11 cellular contexts compared by ENCODE assay signal in the genomic region with DNA sequence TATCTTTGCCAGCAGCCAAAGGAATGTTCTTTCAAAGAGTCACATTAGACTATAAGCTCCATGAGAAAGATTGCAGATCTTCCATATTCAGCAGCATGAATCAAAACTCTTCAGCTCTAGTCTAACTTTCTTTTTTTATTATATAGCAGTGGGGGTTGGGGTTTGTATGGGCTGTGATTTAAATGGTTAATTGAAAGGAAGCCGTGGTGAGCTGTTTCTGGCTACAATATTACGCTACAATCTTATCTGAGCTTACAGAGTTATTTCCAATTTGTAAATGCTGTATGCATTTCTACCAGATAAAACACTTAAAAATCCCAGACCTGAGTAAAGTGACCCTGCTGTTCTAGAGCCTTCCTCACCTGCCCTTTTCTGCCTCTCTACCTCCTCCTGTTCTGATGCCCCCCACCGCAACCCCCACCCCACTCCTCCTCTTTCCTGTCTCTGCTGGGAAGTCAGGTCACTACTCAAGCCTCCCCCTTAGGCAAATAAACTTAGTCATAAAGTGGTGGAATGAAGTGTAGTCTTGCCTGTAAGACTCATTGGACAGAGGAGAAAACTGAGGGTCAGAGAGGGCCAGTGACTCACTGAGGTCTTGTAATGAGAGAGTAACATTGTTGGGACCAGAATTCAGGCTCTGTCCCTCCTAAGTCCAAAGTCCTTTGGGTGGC.
DNase-seq lines count a peak whose midpoint lies in the region; ATAC-seq and TF ChIP-seq lines count a peak whose summit lies in the region.
"Had no signal": no experiment of that assay in that cellular context is flagged by ENCODE, and none has a peak within 500 bp of the region (broad histone marks: within the 10 kb centered on the region; RNA-seq: fewer than 3 reads in every experiment).

No MANE protein-coding gene starts in this region.

- intact Hi-C loops in left colon (cut with DNase I, micrococcal nuclease), result no loop called here

- peaks cover 93% of the 10 kb centered on the region for H3K27me3 ChIP-seq in WERI-Rb-1 (ENCODE audit: insufficient read depth, low read depth, severe bottlenecking)
- H3K27me3 ChIP-seq: tibial nerve had no signal

- H3K27me3 Mint-ChIP-seq in activated CD8-positive, alpha-beta memory T cell treated with anti-CD3 and anti-CD28 coated beads, Interleukin-2, amount 10 ng/mL, durations not matched to agents 7 days and 5 days, result no peaks in the 10 kb centered on the region
- H3K27me3 Mint-ChIP-seq in central memory CD8-positive, alpha-beta T cell, result no peaks in the 10 kb centered on the region

- TF ChIP-seq CTCF in WERI-Rb-1 (IDR thresholded peaks at IDR 0.05; ENCODE audit: low read depth, low read length), result no peak

- no peak overlapping the region for H3K27ac ChIP-seq in WERI-Rb-1
- H3K27ac ChIP-seq: tibial nerve had no signal

- H3K4me3 Mint-ChIP-seq in activated CD8-positive, alpha-beta memory T cell treated with anti-CD3 and anti-CD28 coated beads, Interleukin-2, amount 10 ng/mL, durations not matched to agents 7 days and 5 days, result no peak overlapping the region
- peak overlapping the region; percentile 55 for H3K4me3 Mint-ChIP-seq in central memory CD8-positive, alpha-beta T cell

- peaks cover 79% of the 10 kb centered on the region for H3K4me1 Mint-ChIP-seq in activated CD8-positive, alpha-beta memory T cell treated with anti-CD3 and anti-CD28 coated beads, Interleukin-2, amount 10 ng/mL, durations not matched to agents 7 days and 5 days
- H3K4me1 Mint-ChIP-seq in central memory CD8-positive, alpha-beta T cell, result peaks cover 61% of the 10 kb centered on the region

- no peaks in the 10 kb centered on the region for H3K9me3 Mint-ChIP-seq in activated CD8-positive, alpha-beta memory T cell treated with anti-CD3 and anti-CD28 coated beads, Interleukin-2, amount 10 ng/mL, durations not matched to agents 7 days and 5 days (ENCODE audit: low read depth)
- no peaks in the 10 kb centered on the region for H3K9me3 Mint-ChIP-seq in central memory CD8-positive, alpha-beta T cell

- CTCF ChIA-PET in activated CD8-positive, alpha-beta memory T cell treated with anti-CD3 and anti-CD28 coated beads, Interleukin-2, amount 10 ng/mL, durations not matched to agents 7 days and 5 days (lab: Charles Lee), result interaction anchor here (1.5 to 1.6 kb wide), 2 partner anchors 9 to 43 kb away, joined by 5 to 6 read pairs; no protein-coding TSS in a partner anchor

- H3K9me3 ChIP-seq in WERI-Rb-1 (ENCODE audit: severe bottlenecking), result no peaks in the 10 kb centered on the region

- H3K27ac Mint-ChIP-seq in activated CD8-positive, alpha-beta memory T cell treated with anti-CD3 and anti-CD28 coated beads, Interleukin-2, amount 10 ng/mL, durations not matched to agents 7 days and 5 days, result peak overlapping the region; percentile 92
- peak overlapping the region; percentile 4 for H3K27ac Mint-ChIP-seq in central memory CD8-positive, alpha-beta T cell (ENCODE audit: low read depth)

- peaks cover 7% of the 10 kb centered on the region for H3K36me3 Mint-ChIP-seq in activated CD8-positive, alpha-beta memory T cell treated with anti-CD3 and anti-CD28 coated beads, Interleukin-2, amount 10 ng/mL, durations not matched to agents 7 days and 5 days
- H3K36me3 Mint-ChIP-seq in central memory CD8-positive, alpha-beta T cell (ENCODE audit: insufficient read depth), result peaks cover 4% of the 10 kb centered on the region

- ATAC-seq in activated CD8-positive, alpha-beta memory T cell treated with anti-CD3 and anti-CD28 coated beads, Interleukin-2, amount 10 ng/mL, durations not matched to agents 7 days and 5 days, result peak; percentile 43
- ATAC-seq in central memory CD8-positive, alpha-beta T cell (replicated peaks; ENCODE audit: extremely low read depth, poor library complexity, severe bottlenecking), result no peak
- ATAC-seq in GM18858 (IDR thresholded peaks at IDR 0.05; ENCODE audit: unreplicated experiment), result no peak
- no peak for ATAC-seq in left colon
- ATAC-seq in GM21529 (IDR thresholded peaks at IDR 0.05; ENCODE audit: unreplicated experiment), result no peak

- H3K36me3 ChIP-seq in WERI-Rb-1, result no peaks in the 10 kb centered on the region
- H3K36me3 ChIP-seq: tibial nerve had no signal

- H3K4me3 ChIP-seq in WERI-Rb-1 (ENCODE audit: low read depth, low read length), result no peak overlapping the region
- H3K4me3 ChIP-seq: tibial nerve had no signal

- peak; percentile 8 for DNase-seq in M059J (ENCODE audit: low read depth)
- peak; percentile 53 for DNase-seq in activated CD8-positive, alpha-beta memory T cell treated with anti-CD3 and anti-CD28 coated beads, Interleukin-2, amount 10 ng/mL, durations not matched to agents 7 days and 5 days
- no peak for DNase-seq in central memory CD8-positive, alpha-beta T cell (ENCODE audit: low spot score in 2 of 2)
- DNase-seq in stimulated activated CD4-positive, alpha-beta T cell treated with anti-CD3 and anti-CD28 coated beads, Interleukin-2, amount 100 ng/mL, for 4 hours (ENCODE audit: low read depth), result peak; percentile 66
- no peak for DNase-seq in WERI-Rb-1
- DNase-seq in left colon, result no peak
- DNase-seq: NCI-H446 treated with DMSO at 0.1 percent for 48 hours, SIG-M5 had no signal

Comparison
In these comparisons a context has a peak if more than half of its experiments do, and no peak if none do; other contexts are left out.
1. DNase-seq: peak in M059J (single experiment), activated CD8-positive, alpha-beta memory T cell treated with anti-CD3 and anti-CD28 coated beads, Interleukin-2, amount 10 ng/mL, durations not matched to agents 7 days and 5 days (single experiment) and stimulated activated CD4-positive, alpha-beta T cell treated with anti-CD3 and anti-CD28 coated beads, Interleukin-2, amount 100 ng/mL, for 4 hours (single experiment); none in central memory CD8-positive, alpha-beta T cell (0 of 2), WERI-Rb-1 (single experiment) and left colon (0 of 2).